In genomic region chr2:48865704-48866103, GRCh38 we compare ENCODE assay signal across 22 cellular contexts.
"Had no signal": no experiment of that assay in that cellular context is flagged by ENCODE, and none has a peak within 500 bp of the region (broad histone marks: within the 10 kb centered on the region; RNA-seq: fewer than 3 reads in every experiment).

No MANE protein-coding gene starts in this region.

- H3K9me3 ChIP-seq: colonic mucosa, esophagus squamous epithelium, gastrocnemius medialis, heart right ventricle, left ventricle myocardium inferior, mucosa of descending colon had no signal

- H3K4me3 ChIP-seq: colonic mucosa, esophagus squamous epithelium, gastrocnemius medialis, heart right ventricle, left ventricle myocardium inferior, lung, mucosa of descending colon had no signal

- DNase-seq: colonic mucosa; cortex of kidney; effector CD8-positive, alpha-beta T cell; effector memory CD8-positive, alpha-beta T cell; endodermal cell; erythroblast; esophagus squamous epithelium; foreskin fibroblast; foreskin melanocyte; gastrocnemius medialis; glutamatergic neuron; head of caudate nucleus; heart right ventricle; hippocampal formation; left cardiac atrium; left ventricle myocardium inferior; mammary epithelial cell; mucosa of descending colon; naive B cell had no signal

- H3K36me3 ChIP-seq: colonic mucosa, esophagus squamous epithelium, gastrocnemius medialis, heart right ventricle, left ventricle myocardium inferior had no signal

- H3K27me3 ChIP-seq: colonic mucosa, esophagus squamous epithelium, gastrocnemius medialis, heart right ventricle had no signal

- ATAC-seq: effector memory CD8-positive, alpha-beta T cell; esophagus mucosa; gastrocnemius medialis; heart right ventricle; left cardiac atrium; mucosa of descending colon had no signal

- H3K27ac ChIP-seq: colonic mucosa, epithelial cell of prostate, esophagus squamous epithelium, gastrocnemius medialis, heart right ventricle, left ventricle myocardium inferior had no signal

- H3K4me1 ChIP-seq: colonic mucosa, esophagus squamous epithelium, gastrocnemius medialis, heart right ventricle, left ventricle myocardium inferior had no signal
